Comparison of ENCODE assay signal across 15 cellular contexts in the genomic region with DNA sequence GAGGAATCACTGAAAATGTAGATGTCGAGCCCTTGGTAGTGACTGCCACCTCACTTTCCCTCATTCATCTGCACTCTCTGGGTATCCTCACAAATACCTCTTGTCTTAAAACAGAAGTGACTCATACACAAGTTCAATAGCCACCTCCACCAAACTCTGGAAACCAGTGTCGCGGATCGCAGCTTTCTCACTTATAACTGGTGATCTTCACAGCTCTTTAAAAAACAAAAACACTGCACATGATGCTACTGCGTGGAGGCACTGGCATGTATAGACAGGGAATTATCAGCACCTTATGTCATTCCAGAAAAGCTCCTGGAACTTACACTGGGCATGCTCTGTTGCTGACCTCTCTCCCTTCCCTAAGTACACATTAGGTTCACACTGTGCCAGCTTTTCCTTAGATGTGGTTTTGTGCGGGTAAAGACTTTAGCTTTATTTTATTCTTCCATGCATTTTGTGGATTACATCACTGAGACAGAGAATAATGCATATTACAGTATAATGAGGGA.
DNase-seq lines count a peak whose midpoint lies in the region; ATAC-seq, FAIRE-seq and TF ChIP-seq lines count a peak whose summit lies in the region.
"Had no signal": no experiment of that assay in that cellular context is flagged by ENCODE, and none has a peak within 500 bp of the region (broad histone marks: within the 10 kb centered on the region; RNA-seq: fewer than 3 reads in every experiment).

No MANE protein-coding gene starts in this region.

- H3K27ac Mint-ChIP-seq in MCF 10A (ENCODE audit: low read depth, unreplicated experiment): no peak overlapping the region
- no peak overlapping the region for H3K27ac Mint-ChIP-seq in glutamatergic neuron (ENCODE audit: unreplicated experiment)
- H3K27ac Mint-ChIP-seq: activated naive CD4-positive, alpha-beta T cell treated with anti-CD3 and anti-CD28 coated beads, Interleukin-2, amount 10 ng/mL, durations not matched to agents 7 days and 5 days had no signal

- ATAC-seq in GM19455 (IDR thresholded peaks at IDR 0.05; ENCODE audit: unreplicated experiment): peak; percentile 29
- ATAC-seq in HG03175 (IDR thresholded peaks at IDR 0.05; ENCODE audit: unreplicated experiment): peak; percentile 27

- H2AFZ ChIP-seq in trophoblast cell (ENCODE audit: insufficient read depth, low read length, poor library complexity): no peak overlapping the region
- H2AFZ ChIP-seq: parathyroid adenoma had no signal

- peak; percentile 98 for FAIRE-seq in GM12892 (lab: Jason Lieb, UNC)

- H3K4me1 ChIP-seq in trophoblast cell (ENCODE audit: control insufficient read depth in 1 of 2, insufficient read depth in 2 of 2, low read length in 2 of 2): no peaks in the 10 kb centered on the region
- H3K4me1 ChIP-seq: parathyroid adenoma had no signal

- no CpG with 5 or more reads among the region's 6 CpGs for WGBS in trophoblast cell (ENCODE audit: extremely low coverage, insufficient coverage, insufficient read length)

- no peak overlapping the region for H4K91ac ChIP-seq in trophoblast cell (ENCODE audit: low read depth, low read length)

- H3K4me3 Mint-ChIP-seq in MCF 10A (ENCODE audit: unreplicated experiment): no peak overlapping the region
- no peak overlapping the region for H3K4me3 Mint-ChIP-seq in glutamatergic neuron (ENCODE audit: unreplicated experiment)
- H3K4me3 Mint-ChIP-seq: activated naive CD4-positive, alpha-beta T cell treated with anti-CD3 and anti-CD28 coated beads, Interleukin-2, amount 10 ng/mL, durations not matched to agents 7 days and 5 days had no signal

- no TSS peak for BruUV-seq in MCF 10A (replicated peaks; lab: Mats Ljungman, UMichigan)

- no peak overlapping the region for H3K4me3 ChIP-seq in kidney epithelial cell (ENCODE audit: low read depth, low read length)
- no peak overlapping the region for H3K4me3 ChIP-seq in H7 (ENCODE audit: insufficient read depth, low read depth, low read length)
- no peak overlapping the region for H3K4me3 ChIP-seq in trophoblast cell (ENCODE audit: low read depth, low read length)

- H3K27me3 ChIP-seq in kidney epithelial cell (ENCODE audit: control insufficient read depth, insufficient read depth, low read length) (no peaks in the 10 kb centered on the region), H7 (ENCODE audit: control insufficient read depth, insufficient read depth, low read length) (no peaks in the 10 kb centered on the region; the same call in 1 of the 2 replicates), trophoblast cell (ENCODE audit: insufficient read depth, low read length) (no peaks in the 10 kb centered on the region)
- H3K27me3 ChIP-seq: BE2C had no signal

- H3K18ac ChIP-seq in trophoblast cell (ENCODE audit: low read length): no peak overlapping the region

- H3K23ac ChIP-seq in trophoblast cell (ENCODE audit: low read length): no peak overlapping the region

- no peaks in the 10 kb centered on the region for H3K36me3 Mint-ChIP-seq in MCF 10A (ENCODE audit: insufficient read depth, unreplicated experiment)
- H3K36me3 Mint-ChIP-seq in glutamatergic neuron (ENCODE audit: unreplicated experiment): no peaks in the 10 kb centered on the region
- H3K36me3 Mint-ChIP-seq: activated naive CD4-positive, alpha-beta T cell treated with anti-CD3 and anti-CD28 coated beads, Interleukin-2, amount 10 ng/mL, durations not matched to agents 7 days and 5 days had no signal

- no peak overlapping the region for H3K4ac ChIP-seq in trophoblast cell (ENCODE audit: low read depth, low read length)

- H3K9me3 Mint-ChIP-seq in MCF 10A (ENCODE audit: unreplicated experiment): peaks cover 15% of the 10 kb centered on the region
- H3K9me3 Mint-ChIP-seq in glutamatergic neuron (ENCODE audit: unreplicated experiment): peaks cover under 1% of the 10 kb centered on the region

- no peak overlapping the region for H3K27ac ChIP-seq in trophoblast cell (ENCODE audit: low read depth, low read length)
- H3K27ac ChIP-seq: parathyroid adenoma had no signal

- TF ChIP-seq CTCF in kidney epithelial cell (IDR thresholded peaks at IDR 0.05; ENCODE audit: insufficient read depth, low read length, poor library complexity, severe bottlenecking) (no peak), MCF 10A (IDR thresholded peaks at IDR 0.05; ENCODE audit: unreplicated experiment) (no peak), glutamatergic neuron (IDR thresholded peaks at IDR 0.05; ENCODE audit: partially characterized antibody, unreplicated experiment) (no peak)

- peak; percentile 27; the same call in 1 of the 2 replicates for TF ChIP-seq POLR2A in GM12892 (IDR thresholded peaks at IDR 0.05; ENCODE audit: low read depth, low read length)

- H2BK12ac ChIP-seq in trophoblast cell (ENCODE audit: low read length): no peak overlapping the region

- H2BK120ac ChIP-seq in trophoblast cell (ENCODE audit: insufficient read depth, low read length, poor library complexity): no peak overlapping the region

- no peak overlapping the region for H4K8ac ChIP-seq in trophoblast cell (ENCODE audit: low read depth, low read length)

- no peaks in the 10 kb centered on the region for H3K27me3 Mint-ChIP-seq in MCF 10A (ENCODE audit: insufficient read depth, unreplicated experiment)
- H3K27me3 Mint-ChIP-seq in glutamatergic neuron (ENCODE audit: unreplicated experiment): peaks cover 5% of the 10 kb centered on the region
- H3K27me3 Mint-ChIP-seq: activated naive CD4-positive, alpha-beta T cell treated with anti-CD3 and anti-CD28 coated beads, Interleukin-2, amount 10 ng/mL, durations not matched to agents 7 days and 5 days had no signal

- no peak overlapping the region for H3K4me2 ChIP-seq in trophoblast cell (ENCODE audit: low read length)

- POLR2A ChIA-PET in MCF 10A (lab: Yijun Ruan, JAX): no interaction called here

- DNase-seq in GM12892 (ENCODE audit: insufficient read length): no peak
- peak; percentile 65 for DNase-seq in kidney epithelial cell (ENCODE audit: low read depth)
- no peak for DNase-seq in MCF 10A (ENCODE audit: unreplicated experiment)
- no peak for DNase-seq in glutamatergic neuron
- DNase-seq in H7: no peak
- no peak for DNase-seq in trophoblast cell
- DNase-seq: activated naive CD4-positive, alpha-beta T cell treated with anti-CD3 and anti-CD28 coated beads, Interleukin-2, amount 10 ng/mL, durations not matched to agents 7 days and 5 days; BE2C; GDM1; hippocampal formation; KG1; T-helper 9 cell had no signal

- no peak overlapping the region for H3K9ac ChIP-seq in trophoblast cell (ENCODE audit: low read length)
- H3K9ac ChIP-seq: parathyroid adenoma had no signal

- intact Hi-C loops in MCF 10A (cut with micrococcal nuclease): no loop called here

- CTCF ChIA-PET in MCF 10A (lab: Yijun Ruan, JAX): no interaction called here

- H4K12ac ChIP-seq in trophoblast cell (ENCODE audit: low read depth, low read length): no peak overlapping the region

- no peaks in the 10 kb centered on the region for H3K9me3 ChIP-seq in trophoblast cell (ENCODE audit: insufficient read depth, low read depth, low read length)
- H3K9me3 ChIP-seq: BE2C had no signal

- H3K14ac ChIP-seq in trophoblast cell (ENCODE audit: low read length): no peak overlapping the region

- H2AK5ac ChIP-seq in trophoblast cell (ENCODE audit: low read length): no peak overlapping the region

- no peaks in the 10 kb centered on the region for H3K4me1 Mint-ChIP-seq in MCF 10A (ENCODE audit: insufficient read depth, unreplicated experiment)
- H3K4me1 Mint-ChIP-seq in glutamatergic neuron (ENCODE audit: low read depth, unreplicated experiment): peaks cover 25% of the 10 kb centered on the region
- H3K4me1 Mint-ChIP-seq: activated naive CD4-positive, alpha-beta T cell treated with anti-CD3 and anti-CD28 coated beads, Interleukin-2, amount 10 ng/mL, durations not matched to agents 7 days and 5 days had no signal

- H3K36me3 ChIP-seq in kidney epithelial cell (ENCODE audit: control insufficient read depth, insufficient read depth, low read length): no peaks in the 10 kb centered on the region
- no peaks in the 10 kb centered on the region for H3K36me3 ChIP-seq in H7 (replicated peaks; ENCODE audit: control insufficient read depth, insufficient read depth, low read length)
- no peaks in the 10 kb centered on the region for H3K36me3 ChIP-seq in trophoblast cell (ENCODE audit: control insufficient read depth in 1 of 2, insufficient read depth in 2 of 2, low read length in 2 of 2)
- H3K36me3 ChIP-seq: BE2C had no signal

- no peak overlapping the region for H2BK5ac ChIP-seq in trophoblast cell (ENCODE audit: low read depth, low read length, poor library complexity)

- no peaks in the 10 kb centered on the region for H3K79me1 ChIP-seq in trophoblast cell (ENCODE audit: low read length)

- no peaks in the 10 kb centered on the region for H3K79me2 ChIP-seq in trophoblast cell (ENCODE audit: control insufficient read depth, insufficient read depth, low read length, poor library complexity)
- H3K79me2 ChIP-seq: parathyroid adenoma had no signal
